8 cellular contexts compared by ENCODE assay signal in genomic region chr10:21724695-21725371, GRCh38.
DNase-seq lines count a peak whose midpoint lies in the region; ATAC-seq and TF ChIP-seq lines count a peak whose summit lies in the region.

No MANE protein-coding gene starts in this region.

- 0 to 1% methylated on average over 4 of the region's 4 CpGs for WGBS in thyroid gland, 2 donors

- H3K27me3 ChIP-seq in thyroid gland: no peaks in the 10 kb centered on the region

- H3K27ac ChIP-seq in thyroid gland: peak overlapping the region in 2 of 3 donors; percentile 33 to 41

- no peak for TF ChIP-seq POLR2A in thyroid gland (IDR thresholded peaks at IDR 0.05)

- H3K36me3 ChIP-seq in thyroid gland: no peaks in the 10 kb centered on the region

- intact Hi-C loops in thyroid gland (cut with DNase I): no loop called here

- peak; percentile 99 for DNase-seq in AG09309 (ENCODE audit: low read depth)
- DNase-seq in NCI-H146 (lab: John Stamatoyannopoulos, UW): peak; percentile 82
- DNase-seq in SKM-1 treated with dmso at 0.1 percent for 144 hours (lab: John Stamatoyannopoulos, UW; ENCODE audit: unreplicated experiment): peak; percentile 27
- peak; percentile 99 for DNase-seq in dedifferentiated amniotic fluid mesenchymal stem cell (ENCODE audit: extremely low spot score)
- DNase-seq in lung microvascular endothelial cell (ENCODE audit: low read depth in 2 of 2): peak; percentile 90 to 99
- DNase-seq in thyroid gland: peak; percentile 94

- TF ChIP-seq CTCF in AG09309 (IDR thresholded peaks at IDR 0.05; ENCODE audit: control insufficient read depth, insufficient read depth, low read depth, low read length, missing control alignments) (no peak), thyroid gland (IDR thresholded peaks at IDR 0.05) (no peak)

- peaks cover 14 to 16% of the 10 kb centered on the region in 2 donors for H3K4me1 ChIP-seq in thyroid gland

- peak; percentile 88 for ATAC-seq in GM18502 (IDR thresholded peaks at IDR 0.05; ENCODE audit: poor library complexity, unreplicated experiment)
- peak; percentile 95 for ATAC-seq in HG02943 (IDR thresholded peaks at IDR 0.05; ENCODE audit: low read depth, unreplicated experiment)

- H3K9me3 ChIP-seq in thyroid gland: no peaks in the 10 kb centered on the region

- H3K4me3 ChIP-seq in AG09309 (ENCODE audit: control insufficient read depth, low read depth, low read length): no peak overlapping the region
- no peak overlapping the region for H3K4me3 ChIP-seq in thyroid gland (replicated peaks in 1 of 3)

Comparison
In these comparisons a context has a peak if more than half of its experiments do, and no peak if none do; other contexts are left out.
1. DNase-seq: peak in every context shown above with its lines; median percentile 99 in AG09309; 99 in dedifferentiated amniotic fluid mesenchymal stem cell; 94 in lung microvascular endothelial cell; 94 in thyroid gland; 82 in NCI-H146; 27 in SKM-1 treated with dmso at 0.1 percent for 144 hours.